8 cellular contexts compared by ENCODE assay signal in the genomic region with DNA sequence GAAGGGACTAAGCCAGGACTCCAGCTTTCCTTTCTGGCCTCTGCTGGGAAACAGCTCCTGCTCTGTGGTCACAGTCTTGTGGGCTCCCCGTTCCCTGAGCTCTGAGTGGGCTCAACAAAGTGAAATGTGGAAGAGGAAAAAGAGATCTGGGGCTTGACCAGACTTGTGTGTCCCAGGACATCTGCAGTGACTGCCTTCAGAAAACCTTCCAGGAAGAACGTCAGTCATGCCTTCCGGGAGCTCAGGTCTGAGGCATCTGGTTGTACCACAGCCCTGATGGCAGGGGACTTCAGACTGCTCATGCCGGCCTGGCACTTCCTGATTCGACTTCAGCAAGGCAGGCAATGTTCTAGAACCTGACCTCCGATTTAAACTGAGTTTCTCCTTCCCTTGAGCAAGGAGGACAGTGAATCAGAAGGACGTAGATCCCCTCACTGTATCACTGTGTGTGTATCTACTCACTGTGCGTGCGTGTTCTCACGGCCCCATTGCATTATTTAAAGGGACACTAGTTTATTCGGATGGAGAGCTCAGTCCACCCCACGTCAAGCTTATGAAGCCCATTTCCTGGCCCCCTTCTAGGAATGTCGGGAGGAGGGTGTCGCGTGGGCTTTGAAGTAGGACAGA. TPM values are rescaled to one million over a fixed set of nuclear protein-coding genes. Genes with fewer than 3 reads are reported as not detected.
DNase-seq lines count a peak whose midpoint lies in the region; ATAC-seq and TF ChIP-seq lines count a peak whose summit lies in the region.

No MANE protein-coding gene starts in this region.

- H3K27me3 Mint-ChIP-seq in CD8-positive, alpha-beta memory T cell, result peaks cover 28 to 30% of the 10 kb centered on the region in 2 donors

- H3K9me3 ChIP-seq in CD8-positive, alpha-beta memory T cell (ENCODE audit: low read length), result no peaks in the 10 kb centered on the region
- H3K9me3 ChIP-seq in MM.1S (replicated peaks; ENCODE audit: insufficient read depth, low read length) (no peaks in the 10 kb centered on the region), lower lobe of right lung (no peaks in the 10 kb centered on the region), upper lobe of left lung (peaks cover 0 to 3% (median 0%) of the 10 kb centered on the region in 4 donors)

- H3F3A ChIP-seq in MM.1S (ENCODE audit: insufficient read depth, low read length), result no peaks in the 10 kb centered on the region

- H3K9me3 Mint-ChIP-seq in CD8-positive, alpha-beta memory T cell, result peaks cover 0 to 8% (median 5%) of the 10 kb centered on the region in 5 donors

- H3K4me3 Mint-ChIP-seq in CD8-positive, alpha-beta memory T cell, result peak overlapping the region in 5 of 7 donors; percentile 41 to 70 (median 54)

- no peak overlapping the region for H3K27ac Mint-ChIP-seq in CD8-positive, alpha-beta memory T cell

- H3K79me2 ChIP-seq in MM.1S (ENCODE audit: low read length), result no peaks in the 10 kb centered on the region

- TF ChIP-seq CTCF in MM.1S (IDR thresholded peaks at IDR 0.05; ENCODE audit: low read length), result no peak
- TF ChIP-seq CTCF in cardiac fibroblast (IDR thresholded peaks at IDR 0.05; ENCODE audit: low read depth, low read length), result no peak
- no peak for TF ChIP-seq CTCF in lower lobe of right lung (IDR thresholded peaks at IDR 0.05)
- no peak for TF ChIP-seq CTCF in upper lobe of left lung (IDR thresholded peaks at IDR 0.05)

- peak overlapping the region; percentile 55 for H3K4me3 ChIP-seq in CD8-positive, alpha-beta memory T cell (ENCODE audit: low read length)
- H3K4me3 ChIP-seq in MM.1S (ENCODE audit: low read length) (peak overlapping the region; percentile 67), cardiac fibroblast (replicated peaks in 1 of 2; ENCODE audit: low read depth in 2 of 2, low read length in 2 of 2) (peak overlapping the region; percentile 48 to 52), lower lobe of right lung (peak overlapping the region; percentile 58), upper lobe of left lung (peak overlapping the region; percentile 46 to 66 (median 58))

- POLR2A ChIA-PET in CD8-positive, alpha-beta memory T cell (lab: Charles Lee), result no interaction called here

- peak overlapping the region; percentile 59 for H3K4me2 ChIP-seq in MM.1S (ENCODE audit: low read depth, low read length)

- DNase-seq in CD8-positive, alpha-beta memory T cell, result no peak
- DNase-seq in MM.1S (peak; percentile 23), cardiac fibroblast (ENCODE audit: low read depth in 2 of 2) (peak; percentile 13 to 28), lower lobe of right lung (no peak), upper lobe of left lung (no peak), glomerular visceral epithelial cell (ENCODE audit: extremely low spot score) (no peak), putamen (ENCODE audit: low spot score) (no peak), NCI-H128 (lab: John Stamatoyannopoulos, UW; ENCODE audit: unreplicated experiment) (no peak)

- H3K9me2 ChIP-seq in MM.1S (replicated peaks; ENCODE audit: insufficient read depth, low read length), result no peaks in the 10 kb centered on the region

- peak overlapping the region; percentile 62 for H2AFZ ChIP-seq in MM.1S (ENCODE audit: low read length)

- H3K27me3 ChIP-seq in CD8-positive, alpha-beta memory T cell (ENCODE audit: insufficient read depth, low read length, poor library complexity, severe bottlenecking), result peaks cover 4% of the 10 kb centered on the region
- H3K27me3 ChIP-seq in MM.1S (replicated peaks; ENCODE audit: insufficient read depth, low read length) (no peaks in the 10 kb centered on the region), lower lobe of right lung (ENCODE audit: low read depth) (peaks cover 5% of the 10 kb centered on the region), upper lobe of left lung (peaks cover 0 to 2% (median 0%) of the 10 kb centered on the region in 4 donors)

- intact Hi-C loops in lower lobe of right lung (cut with DNase I), result no loop called here

- peaks cover 3 to 11% (median 3%) of the 10 kb centered on the region in 3 donors for H3K4me1 Mint-ChIP-seq in CD8-positive, alpha-beta memory T cell

- ATAC-seq in lower lobe of right lung, result peak; percentile 32 to 51
- ATAC-seq in upper lobe of left lung (ENCODE audit: low FRiP score in 2 of 2), result peak; percentile 21 to 49

- CTCF ChIA-PET in CD8-positive, alpha-beta memory T cell (lab: Charles Lee), result no interaction called here

- no peaks in the 10 kb centered on the region for H3K4me1 ChIP-seq in CD8-positive, alpha-beta memory T cell (ENCODE audit: insufficient read depth, low read length)
- H3K4me1 ChIP-seq in MM.1S (ENCODE audit: low read length) (peaks cover 5% of the 10 kb centered on the region; the same call in 1 of the 2 replicates), lower lobe of right lung (peaks cover 10% of the 10 kb centered on the region), upper lobe of left lung (peaks cover 0 to 21% (median 8%) of the 10 kb centered on the region in 4 donors)

- H3K36me3 ChIP-seq in CD8-positive, alpha-beta memory T cell (ENCODE audit: insufficient read depth, low read length), result no peaks in the 10 kb centered on the region
- H3K36me3 ChIP-seq in MM.1S (replicated peaks; ENCODE audit: insufficient read depth, low read length) (no peaks in the 10 kb centered on the region), lower lobe of right lung (no peaks in the 10 kb centered on the region), upper lobe of left lung (no peaks in the 10 kb centered on the region)

- H3K27ac ChIP-seq in CD8-positive, alpha-beta memory T cell (ENCODE audit: low read depth, low read length), result no peak overlapping the region
- H3K27ac ChIP-seq in MM.1S (ENCODE audit: low read length), result no peak overlapping the region
- no peak overlapping the region for H3K27ac ChIP-seq in lower lobe of right lung
- no peak overlapping the region for H3K27ac ChIP-seq in upper lobe of left lung

- TF ChIP-seq POLR2A in upper lobe of left lung (IDR thresholded peaks at IDR 0.05), result no peak

- H3K9ac ChIP-seq in MM.1S (ENCODE audit: low read length), result no peak overlapping the region; the same call in 1 of the 2 replicates

- H3K36me3 Mint-ChIP-seq in CD8-positive, alpha-beta memory T cell, result peaks cover 0 to 22% (median 5%) of the 10 kb centered on the region in 3 donors

- no peak for TF ChIP-seq EP300 in upper lobe of left lung (IDR thresholded peaks at IDR 0.05)

- 27 to 36% methylated on average over 15 of the region's 15 CpGs for WGBS in upper lobe of left lung, 2 donors

- H4K20me1 ChIP-seq in MM.1S (ENCODE audit: insufficient read depth, low read length), result no peaks in the 10 kb centered on the region

RNA-seq across cellular contexts. Expression of gene FBLN7, which starts 0.6 kb away (rescaled TPM):
- total RNA-seq in CD8-positive, alpha-beta memory T cell, result 1 to 10 TPM; 2.1 to 2.2 TPM
- polyA plus RNA-seq in CD8-positive, alpha-beta memory T cell, result 1.4 TPM
- 2.0 TPM for total RNA-seq in lower lobe of right lung
- 1 to 10 TPM in 5 of 6 donors, not detected in 1; 2.0 to 6.9 (median 4.0) TPM for total RNA-seq in upper lobe of left lung

Comparison
In these comparisons a context has a peak if more than half of its experiments do, and no peak if none do; other contexts are left out.
1. DNase-seq: peak in MM.1S (single experiment) and cardiac fibroblast (2 of 2); none in CD8-positive, alpha-beta memory T cell (0 of 5), lower lobe of right lung (single experiment), upper lobe of left lung (0 of 2), glomerular visceral epithelial cell (single experiment), putamen (single experiment) and NCI-H128 (single experiment).
2. Peak in every context shown above with its lines, with median percentiles within 50 percentile points of each other: H3K4me3 ChIP-seq.